ENCODE assay signal across 8 cellular contexts in genomic region chr6:108835218-108835850, GRCh38. TPM values are rescaled to one million over a fixed set of nuclear protein-coding genes. Genes with fewer than 3 reads are reported as not detected.
DNase-seq lines count a peak whose midpoint lies in the region; ATAC-seq, FAIRE-seq and TF ChIP-seq lines count a peak whose summit lies in the region.

No MANE protein-coding gene starts in this region.

- H3K9me3 Mint-ChIP-seq in activated CD8-positive, alpha-beta memory T cell treated with anti-CD3 and anti-CD28 coated beads, Interleukin-2, amount 10 ng/mL, durations not matched to agents 7 days and 5 days (ENCODE audit: low read depth): no peaks in the 10 kb centered on the region

- no peaks in the 10 kb centered on the region for H3K79me2 ChIP-seq in endothelial cell of umbilical vein (ENCODE audit: control insufficient read depth, insufficient read depth, low read length)

- DNase-seq in AML-193 (lab: John Stamatoyannopoulos, UW) (peak; percentile 90 to 91), HS-27A (ENCODE audit: low read depth) (peak; percentile 23), NOMO-1 treated with dmso at 0.1 percent for 144 hours (lab: John Stamatoyannopoulos, UW; ENCODE audit: unreplicated experiment) (peak; percentile 77), endothelial cell of umbilical vein (ENCODE audit: low read depth, low spot score) (peak; percentile 82), middle frontal gyrus (ENCODE audit: extremely low spot score, low spot score) (peak; percentile 77)
- peak; percentile 92 for DNase-seq in activated CD8-positive, alpha-beta memory T cell treated with anti-CD3 and anti-CD28 coated beads, Interleukin-2, amount 10 ng/mL, durations not matched to agents 7 days and 5 days
- DNase-seq in stimulated activated CD8-positive, alpha-beta memory T cell treated with anti-CD3 and anti-CD28 coated beads, Interleukin-4, amount 100 ng/mL, for 4 hours (ENCODE audit: low read depth in 2 of 2, low spot score in 1 of 2): peak; percentile 68 to 69

- no peaks in the 10 kb centered on the region for H3K4me1 ChIP-seq in endothelial cell of umbilical vein (ENCODE audit: control insufficient read depth, extremely low read depth, insufficient read depth, low read length)

- peaks cover 0 to 10% of the 10 kb centered on the region in 2 experiments for H3K27me3 ChIP-seq in endothelial cell of umbilical vein (ENCODE audit: control insufficient read depth in 2 of 2, insufficient read depth in 2 of 2, low read length in 2 of 2)

- no peak overlapping the region for H2AFZ ChIP-seq in endothelial cell of umbilical vein (ENCODE audit: low read depth, low read length)

- H3K9me3 ChIP-seq in endothelial cell of umbilical vein (replicated peaks; ENCODE audit: control insufficient read depth, insufficient read depth, low read length): no peaks in the 10 kb centered on the region

- no peak for TF ChIP-seq POLR2A in endothelial cell of umbilical vein (IDR thresholded peaks at IDR 0.05; ENCODE audit: low read depth, low read length)

- H3K9ac ChIP-seq in endothelial cell of umbilical vein (replicated peaks; ENCODE audit: extremely low read depth, insufficient read depth, low read length): no peak overlapping the region

- H3K36me3 ChIP-seq in endothelial cell of umbilical vein (ENCODE audit: control insufficient read depth in 2 of 2, extremely low read depth in 1 of 2, insufficient read depth in 2 of 2, low read length in 2 of 2): no peaks in the 10 kb centered on the region

- dilution Hi-C loops in endothelial cell of umbilical vein (cut with MboI; ENCODE audit: extremely low pct_ligation_motif_present, low sequenced_read_pairs): no loop called here

- no peaks in the 10 kb centered on the region for H3K27me3 Mint-ChIP-seq in activated CD8-positive, alpha-beta memory T cell treated with anti-CD3 and anti-CD28 coated beads, Interleukin-2, amount 10 ng/mL, durations not matched to agents 7 days and 5 days

- no peak overlapping the region for H3K4me3 ChIP-seq in endothelial cell of umbilical vein (replicated peaks in 1 of 3; ENCODE audit: insufficient read depth in 1 of 3, low read depth in 1 of 3, low read length in 3 of 3)

- peaks cover 50% of the 10 kb centered on the region for H3K4me1 Mint-ChIP-seq in activated CD8-positive, alpha-beta memory T cell treated with anti-CD3 and anti-CD28 coated beads, Interleukin-2, amount 10 ng/mL, durations not matched to agents 7 days and 5 days

- no peak overlapping the region for H3K4me2 ChIP-seq in endothelial cell of umbilical vein (ENCODE audit: insufficient read depth, low read length)

- no peak overlapping the region for H3K27ac ChIP-seq in endothelial cell of umbilical vein (ENCODE audit: insufficient read depth, low read depth, low read length)

- ATAC-seq in GM19043 (IDR thresholded peaks at IDR 0.05; ENCODE audit: low read depth, unreplicated experiment): peak; percentile 81
- ATAC-seq in activated CD8-positive, alpha-beta memory T cell treated with anti-CD3 and anti-CD28 coated beads, Interleukin-2, amount 10 ng/mL, durations not matched to agents 7 days and 5 days: peak; percentile 93

- peak; percentile 80 to 95 for TF ChIP-seq CTCF in endothelial cell of umbilical vein (IDR thresholded peaks at IDR 0.05; ENCODE audit: extremely low read depth in 1 of 2, insufficient read depth in 1 of 2, low read depth in 1 of 2, low read length in 2 of 2)

- no peaks in the 10 kb centered on the region for H4K20me1 ChIP-seq in endothelial cell of umbilical vein (replicated peaks; ENCODE audit: control insufficient read depth, extremely low read depth, insufficient read depth, low read length)

- CTCF ChIA-PET in activated CD8-positive, alpha-beta memory T cell treated with anti-CD3 and anti-CD28 coated beads, Interleukin-2, amount 10 ng/mL, durations not matched to agents 7 days and 5 days (lab: Charles Lee): interaction anchor here (0.7 to 3.7 kb wide), 20 partner anchors 9 to 298 kb away, joined by 3 to 36 read pairs (median 4); partner anchors contain the start of gene ARMC2
- CTCF ChIA-PET in endothelial cell of umbilical vein (lab: Charles Lee): interaction anchor here (0.7 to 5.1 kb wide), 18 partner anchors 13 to 303 kb away, joined by 3 to 63 read pairs (median 4); partner anchors contain the start of gene ARMC2

- no peaks in the 10 kb centered on the region for H3K9me1 ChIP-seq in endothelial cell of umbilical vein (replicated peaks; ENCODE audit: control insufficient read depth, extremely low read depth, insufficient read depth, low read length)

- peak overlapping the region; percentile 48 for H3K27ac Mint-ChIP-seq in activated CD8-positive, alpha-beta memory T cell treated with anti-CD3 and anti-CD28 coated beads, Interleukin-2, amount 10 ng/mL, durations not matched to agents 7 days and 5 days

- intact Hi-C loops in endothelial cell of umbilical vein (cut with micrococcal nuclease): loop anchor here (1.0 to 5.0 kb wide), 7 partner anchors 53 to 293 kb away; no protein-coding TSS in a partner anchor

- peak; percentile 90 for FAIRE-seq in endothelial cell of umbilical vein (lab: Jason Lieb, UNC)

- no peaks in the 10 kb centered on the region for H3K36me3 Mint-ChIP-seq in activated CD8-positive, alpha-beta memory T cell treated with anti-CD3 and anti-CD28 coated beads, Interleukin-2, amount 10 ng/mL, durations not matched to agents 7 days and 5 days

- no peak overlapping the region for H3K4me3 Mint-ChIP-seq in activated CD8-positive, alpha-beta memory T cell treated with anti-CD3 and anti-CD28 coated beads, Interleukin-2, amount 10 ng/mL, durations not matched to agents 7 days and 5 days

- no TSS peak for BruUV-seq in endothelial cell of umbilical vein (replicated peaks; lab: Mats Ljungman, UMichigan)

- POLR2A ChIA-PET in endothelial cell of umbilical vein (lab: Charles Lee): no interaction called here

TF ChIP-seq in endothelial cell of umbilical vein, 7 proteins besides CTCF, POLR2A, EP300 and RAD21:
- TF ChIP-seq MYC (IDR thresholded peaks at IDR 0.05; ENCODE audit: low read depth, low read length) (no peak), GATA2 (IDR thresholded peaks at IDR 0.05; ENCODE audit: insufficient read depth, insufficient read length, low read depth, low read length) (no peak), POLR2AphosphoS5 (IDR thresholded peaks at IDR 0.05; ENCODE audit: insufficient read depth, low read depth, low read length) (no peak), JUN (IDR thresholded peaks at IDR 0.05; ENCODE audit: borderline replicate concordance, insufficient read depth, insufficient read length, low read depth) (no peak), MAX (IDR thresholded peaks at IDR 0.05; ENCODE audit: insufficient read depth, insufficient read length) (no peak), EZH2 (IDR thresholded peaks at IDR 0.05; ENCODE audit: borderline replicate concordance, low read depth, low read length, severe bottlenecking) (no peak), FOS (IDR thresholded peaks at IDR 0.05; ENCODE audit: borderline replicate concordance, insufficient read depth, low read length) (no peak)

RNA-seq across cellular contexts. Expression of gene ARMC2, which starts 12.9 kb away (rescaled TPM):
- 10 to 100 TPM; 10.8 to 19.2 TPM for total RNA-seq in activated CD8-positive, alpha-beta memory T cell treated with anti-CD3 and anti-CD28 coated beads, Interleukin-2, amount 10 ng/mL, durations not matched to agents 7 days and 5 days
- total RNA-seq in endothelial cell of umbilical vein: 3.7 and 3.9 TPM in 2 replicates
- polyA plus RNA-seq in endothelial cell of umbilical vein: 1.6 and 1.7 TPM in 2 replicates
- 3.0 and 3.1 TPM in 2 replicates for polyA plus RNA-seq in endothelial cell of umbilical vein (2011; cell fraction: cytosol; rRNA removed)
- 3.6 and 3.7 TPM in 2 replicates for polyA plus RNA-seq in endothelial cell of umbilical vein (2011; cell fraction: nucleus; rRNA removed)
- polyA plus RNA-seq in endothelial cell of umbilical vein (2012): 3.5 TPM in 2 replicates
- 3.3 and 3.4 TPM in 2 replicates for polyA minus RNA-seq in endothelial cell of umbilical vein
- 1.8 TPM for polyA minus RNA-seq in endothelial cell of umbilical vein (2011; cell fraction: cytosol; rRNA and poly(A)+ RNA removed)
- 2.4 and 4.6 TPM in 2 replicates for polyA minus RNA-seq in endothelial cell of umbilical vein (2011; cell fraction: nucleus; rRNA and poly(A)+ RNA removed)

Comparison
In these comparisons a context has a peak if more than half of its experiments do, and no peak if none do; other contexts are left out.
1. DNase-seq: peak in every context shown above with its lines; median percentile 92 in activated CD8-positive, alpha-beta memory T cell treated with anti-CD3 and anti-CD28 coated beads, Interleukin-2, amount 10 ng/mL, durations not matched to agents 7 days and 5 days; 90 in AML-193; 82 in endothelial cell of umbilical vein; 77 in NOMO-1 treated with dmso at 0.1 percent for 144 hours; 77 in middle frontal gyrus; 68 in stimulated activated CD8-positive, alpha-beta memory T cell treated with anti-CD3 and anti-CD28 coated beads, Interleukin-4, amount 100 ng/mL, for 4 hours; 23 in HS-27A.